ENCODE assay signal across 1 cellular context in genomic region chr17:67717624-67718324, GRCh38.
A peak's percentile ranks its signal among the peaks of the same experiment; 100 is the strongest.
TF ChIP-seq lines count a peak whose summit lies in the region.

Gene NOL11 (plus strand): TSS chr17:67717936. CDS start chr17:67717948, 12 bp downstream.

TF ChIP-seq in HepG2, 621 proteins besides CTCF, POLR2A, EP300 and RAD21 (continued from another document and continues in another):
- TF ChIP-seq ZNF326 (CRISPR knock-in tag; IDR thresholded peaks at IDR 0.05; ENCODE audit: borderline replicate concordance) (no peak), PHB2 (IDR thresholded peaks at IDR 0.05; ENCODE audit: partially characterized antibody) (no peak), ZNF138 (CRISPR knock-in tag; IDR thresholded peaks at IDR 0.05; ENCODE audit: low read depth) (peak; percentile 88), ZNF704 (CRISPR knock-in tag; IDR thresholded peaks at IDR 0.05; ENCODE audit: borderline replicate concordance) (peak; percentile 96; the same call in 1 of the 2 replicates), SKIL (CRISPR knock-in tag; IDR thresholded peaks at IDR 0.05; ENCODE audit: borderline replicate concordance) (no peak), ZSCAN21 (CRISPR knock-in tag; IDR thresholded peaks at IDR 0.05; ENCODE audit: borderline replicate concordance) (peak; percentile 94), AHR (CRISPR knock-in tag; IDR thresholded peaks at IDR 0.05) (peak; percentile 90), FOXK1 (CRISPR knock-in tag; IDR thresholded peaks at IDR 0.05; ENCODE audit: borderline replicate concordance, low read depth) (peak; percentile 84), RFX1 (IDR thresholded peaks at IDR 0.05) (no peak), MYC (CRISPR knock-in tag; IDR thresholded peaks at IDR 0.05; ENCODE audit: borderline replicate concordance) (peak; percentile 97), U2AF1 (optimal IDR thresholded peaks at IDR 0.05; ENCODE audit: low read depth, low read length) (peak; percentile 64), CCAR2 (optimal IDR thresholded peaks at IDR 0.05; ENCODE audit: low read depth, low read length) (peak; percentile 95), STAT5B (CRISPR knock-in tag; IDR thresholded peaks at IDR 0.05) (0 out of 2 replicates have a peak, but pooled peaks have one; percentile 63), KDM5B (CRISPR knock-in tag; IDR thresholded peaks at IDR 0.05; ENCODE audit: borderline replicate concordance) (peak; percentile 85; the same call in 1 of the 2 replicates), TARDBP (CRISPR knock-in tag; IDR thresholded peaks at IDR 0.05) (peak; percentile 100), THAP9 (CRISPR knock-in tag; IDR thresholded peaks at IDR 0.05; ENCODE audit: borderline replicate concordance) (peak; percentile 100), ZFYVE20 (CRISPR knock-in tag; IDR thresholded peaks at IDR 0.05; ENCODE audit: borderline replicate concordance, low read depth) (no peak), IKZF5 (CRISPR knock-in tag; IDR thresholded peaks at IDR 0.05) (peak; percentile 93), CBX2 (IDR thresholded peaks at IDR 0.05; ENCODE audit: low read depth, low read length) (no peak), CBX2 (CRISPR knock-in tag; IDR thresholded peaks at IDR 0.05; ENCODE audit: low read depth) (no peak), MLLT10 (CRISPR knock-in tag; IDR thresholded peaks at IDR 0.05) (peak; percentile 92; the same call in 1 of the 2 replicates), SRSF9 (IDR thresholded peaks at IDR 0.05; ENCODE audit: borderline replicate concordance, insufficient read depth, low read depth, low read length, poor library complexity, severe bottlenecking) (no peak), FIP1L1 (IDR thresholded peaks at IDR 0.05; ENCODE audit: borderline replicate concordance, insufficient read depth, low read depth, low read length) (peak; percentile 58; the same call in 1 of the 2 replicates), ZNF572 (CRISPR knock-in tag; IDR thresholded peaks at IDR 0.05) (peak; percentile 97), TP53 (CRISPR knock-in tag; conservative IDR thresholded peaks at IDR 0.05) (peak; percentile 93), ZBTB37 (CRISPR knock-in tag; IDR thresholded peaks at IDR 0.05) (no peak), FOXP1 (IDR thresholded peaks at IDR 0.05) (no peak), FOXP1 (CRISPR knock-in tag; IDR thresholded peaks at IDR 0.05) (peak; percentile 24; the same call in 1 of the 2 replicates), ZNF720 (CRISPR knock-in tag; IDR thresholded peaks at IDR 0.05) (no peak; the same call in 1 of the 2 replicates), ZNF557 (CRISPR knock-in tag; IDR thresholded peaks at IDR 0.05) (peak; percentile 96), NFATC3 (CRISPR knock-in tag; IDR thresholded peaks at IDR 0.05) (peak; percentile 91; the same call in 1 of the 2 replicates), ZNF850 (CRISPR knock-in tag; conservative IDR thresholded peaks at IDR 0.05) (no peak), ZNF354B (CRISPR knock-in tag; IDR thresholded peaks at IDR 0.05) (peak; percentile 97), GTF2F1 (IDR thresholded peaks at IDR 0.05; ENCODE audit: low read length) (peak; percentile 67; the same call in 1 of the 2 replicates), GATA4 (IDR thresholded peaks at IDR 0.05; ENCODE audit: borderline replicate concordance, low read depth) (peak; percentile 64), ZNF552 (CRISPR knock-in tag; IDR thresholded peaks at IDR 0.05; ENCODE audit: borderline replicate concordance) (peak; percentile 94), SRSF1 (optimal IDR thresholded peaks at IDR 0.05; ENCODE audit: low read depth, low read length) (peak; percentile 71), ZNF570 (CRISPR knock-in tag; IDR thresholded peaks at IDR 0.05; ENCODE audit: borderline replicate concordance) (no peak), SETDB1 (CRISPR knock-in tag; IDR thresholded peaks at IDR 0.05; ENCODE audit: borderline replicate concordance) (0 out of 2 replicates have a peak, but pooled peaks have one; percentile 44), TBL1XR1 (IDR thresholded peaks at IDR 0.05; ENCODE audit: borderline replicate concordance, low read length, partially characterized antibody) (no peak), ZNF772 (CRISPR knock-in tag; IDR thresholded peaks at IDR 0.05) (peak; percentile 91), SAP130 (CRISPR knock-in tag; IDR thresholded peaks at IDR 0.05; ENCODE audit: low read depth) (peak; percentile 97), ZNF775 (CRISPR knock-in tag; IDR thresholded peaks at IDR 0.05; ENCODE audit: borderline replicate concordance) (no peak), ZNF777 (CRISPR knock-in tag; IDR thresholded peaks at IDR 0.05) (peak; percentile 72), ZNF430 (CRISPR knock-in tag; IDR thresholded peaks at IDR 0.05) (peak; percentile 79), ZNF253 (CRISPR knock-in tag; IDR thresholded peaks at IDR 0.05; ENCODE audit: borderline replicate concordance) (no peak)
- TF ChIP-seq, protein P1, sequence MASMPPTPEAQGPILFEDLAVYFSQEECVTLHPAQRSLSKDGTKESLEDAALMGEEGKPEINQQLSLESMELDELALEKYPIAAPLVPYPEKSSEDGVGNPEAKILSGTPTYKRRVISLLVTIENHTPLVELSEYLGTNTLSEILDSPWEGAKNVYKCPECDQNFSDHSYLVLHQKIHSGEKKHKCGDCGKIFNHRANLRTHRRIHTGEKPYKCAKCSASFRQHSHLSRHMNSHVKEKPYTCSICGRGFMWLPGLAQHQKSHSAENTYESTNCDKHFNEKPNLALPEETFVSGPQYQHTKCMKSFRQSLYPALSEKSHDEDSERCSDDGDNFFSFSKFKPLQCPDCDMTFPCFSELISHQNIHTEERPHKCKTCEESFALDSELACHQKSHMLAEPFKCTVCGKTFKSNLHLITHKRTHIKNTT (CRISPR knock-in tag; IDR thresholded peaks at IDR 0.05) = 0 out of 2 replicates have a peak, but pooled peaks have one; percentile 21
- TF ChIP-seq, protein P2, sequence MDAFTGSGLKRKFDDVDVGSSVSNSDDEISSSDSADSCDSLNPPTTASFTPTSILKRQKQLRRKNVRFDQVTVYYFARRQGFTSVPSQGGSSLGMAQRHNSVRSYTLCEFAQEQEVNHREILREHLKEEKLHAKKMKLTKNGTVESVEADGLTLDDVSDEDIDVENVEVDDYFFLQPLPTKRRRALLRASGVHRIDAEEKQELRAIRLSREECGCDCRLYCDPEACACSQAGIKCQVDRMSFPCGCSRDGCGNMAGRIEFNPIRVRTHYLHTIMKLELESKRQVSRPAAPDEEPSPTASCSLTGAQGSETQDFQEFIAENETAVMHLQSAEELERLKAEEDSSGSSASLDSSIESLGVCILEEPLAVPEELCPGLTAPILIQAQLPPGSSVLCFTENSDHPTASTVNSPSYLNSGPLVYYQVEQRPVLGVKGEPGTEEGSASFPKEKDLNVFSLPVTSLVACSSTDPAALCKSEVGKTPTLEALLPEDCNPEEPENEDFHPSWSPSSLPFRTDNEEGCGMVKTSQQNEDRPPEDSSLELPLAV (CRISPR knock-in tag; conservative IDR thresholded peaks at IDR 0.05; ENCODE audit: low read depth) = no peak; the same call in 1 of the 2 replicates
- TF ChIP-seq, protein P3, sequence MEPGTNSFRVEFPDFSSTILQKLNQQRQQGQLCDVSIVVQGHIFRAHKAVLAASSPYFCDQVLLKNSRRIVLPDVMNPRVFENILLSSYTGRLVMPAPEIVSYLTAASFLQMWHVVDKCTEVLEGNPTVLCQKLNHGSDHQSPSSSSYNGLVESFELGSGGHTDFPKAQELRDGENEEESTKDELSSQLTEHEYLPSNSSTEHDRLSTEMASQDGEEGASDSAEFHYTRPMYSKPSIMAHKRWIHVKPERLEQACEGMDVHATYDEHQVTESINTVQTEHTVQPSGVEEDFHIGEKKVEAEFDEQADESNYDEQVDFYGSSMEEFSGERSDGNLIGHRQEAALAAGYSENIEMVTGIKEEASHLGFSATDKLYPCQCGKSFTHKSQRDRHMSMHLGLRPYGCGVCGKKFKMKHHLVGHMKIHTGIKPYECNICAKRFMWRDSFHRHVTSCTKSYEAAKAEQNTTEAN (CRISPR knock-in tag; conservative IDR thresholded peaks at IDR 0.05) = peak; percentile 71
- TF ChIP-seq, protein P4, sequence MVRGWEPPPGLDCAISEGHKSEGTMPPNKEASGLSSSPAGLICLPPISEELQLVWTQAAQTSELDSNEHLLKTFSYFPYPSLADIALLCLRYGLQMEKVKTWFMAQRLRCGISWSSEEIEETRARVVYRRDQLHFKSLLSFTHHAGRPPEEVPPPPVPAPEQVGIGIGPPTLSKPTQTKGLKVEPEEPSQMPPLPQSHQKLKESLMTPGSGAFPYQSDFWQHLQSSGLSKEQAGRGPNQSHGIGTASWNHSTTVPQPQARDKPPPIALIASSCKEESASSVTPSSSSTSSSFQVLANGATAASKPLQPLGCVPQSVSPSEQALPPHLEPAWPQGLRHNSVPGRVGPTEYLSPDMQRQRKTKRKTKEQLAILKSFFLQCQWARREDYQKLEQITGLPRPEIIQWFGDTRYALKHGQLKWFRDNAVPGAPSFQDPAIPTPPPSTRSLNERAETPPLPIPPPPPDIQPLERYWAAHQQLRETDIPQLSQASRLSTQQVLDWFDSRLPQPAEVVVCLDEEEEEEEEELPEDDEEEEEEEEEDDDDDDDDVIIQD (CRISPR knock-in tag; IDR thresholded peaks at IDR 0.05; ENCODE audit: low read depth) = peak; percentile 96
